Comparison of ENCODE assay signal across 24 cellular contexts in genomic region chr4:1749826-1750225, GRCh38. TPM values are rescaled to one million over a fixed set of nuclear protein-coding genes. Genes with fewer than 3 reads are reported as not detected.
"Had no signal": no experiment of that assay in that cellular context is flagged by ENCODE, and none has a peak within 500 bp of the region (broad histone marks: within the 10 kb centered on the region; RNA-seq: fewer than 3 reads in every experiment).

No MANE protein-coding gene starts in this region.

- H3K4me1 ChIP-seq: gastrocnemius medialis had no signal

- FAIRE-seq: endometrium, islet of Langerhans, keratinocyte had no signal

- H3K9me3 ChIP-seq: colonic mucosa, esophagus squamous epithelium, gastrocnemius medialis, heart right ventricle, left lung, lower lobe of right lung, mucosa of descending colon had no signal

- ATAC-seq: effector memory CD8-positive, alpha-beta T cell; esophagus mucosa; gastrocnemius medialis; heart right ventricle; left cardiac atrium; left lung; left ventricle myocardium superior; lower lobe of right lung; mucosa of descending colon had no signal

- H3K4me3 ChIP-seq: colonic mucosa, esophagus squamous epithelium, gastrocnemius medialis, heart right ventricle, left lung, lower lobe of right lung, mucosa of descending colon had no signal

- H3K36me3 ChIP-seq: colonic mucosa, gastrocnemius medialis had no signal

- H3K27ac ChIP-seq: colonic mucosa, epithelial cell of prostate, esophagus squamous epithelium, gastrocnemius medialis, heart right ventricle, left lung, lower lobe of right lung had no signal

- H3K27me3 ChIP-seq: colonic mucosa, gastrocnemius medialis had no signal

- DNase-seq: colonic mucosa; cortex of kidney; effector CD8-positive, alpha-beta T cell; effector memory CD8-positive, alpha-beta T cell; esophagus squamous epithelium; foreskin fibroblast; foreskin melanocyte; gastrocnemius medialis; head of caudate nucleus; heart right ventricle; hippocampal formation; left cardiac atrium; left lung; left ventricle myocardium superior; lower lobe of right lung; mesenchymal stem cell; mucosa of descending colon; naive B cell had no signal

RNA-seq across cellular contexts. Expression of gene FGFR3, which starts 43.3 kb away (rescaled TPM):
- total RNA-seq: myocyte had no signal
